In genomic region chr1:37764888-37765441, GRCh38 we compare ENCODE assay signal across 8 cellular contexts. TPM values are rescaled to one million over a fixed set of nuclear protein-coding genes. Genes with fewer than 3 reads are reported as not detected.
DNase-seq lines count a peak whose midpoint lies in the region; ATAC-seq and TF ChIP-seq lines count a peak whose summit lies in the region.

TSS of gene EPHA10 (minus strand) at chr1:37765120. CDS start at chr1:37765066, 54 bp downstream.

- no peaks in the 10 kb centered on the region for H3K36me3 ChIP-seq in endodermal cell (ENCODE audit: control insufficient read depth, insufficient read depth, low read length)
- no peaks in the 10 kb centered on the region for H3K36me3 ChIP-seq in testis (ENCODE audit: low read depth, missing control alignments)

- no peak for DNase-seq in activated T-cell treated with anti-CD3 and anti-CD28 coated beads, Interleukin-2, amount 50 U/mL, for 72 hours
- DNase-seq in activated T-cell treated with anti-CD3 and anti-CD28 coated beads for 4 hours (no peak), NCI-H69 (lab: John Stamatoyannopoulos, UW) (peak; percentile 85), endodermal cell (peak; percentile 94), testis (peak; percentile 41), left lobe of liver (ENCODE audit: low spot score) (no peak)

- H3K27me3 Mint-ChIP-seq in activated T-cell treated with anti-CD3 and anti-CD28 coated beads, Interleukin-2, amount 50 U/mL, for 72 hours (ENCODE audit: low read depth): peaks cover 74% of the 10 kb centered on the region
- H3K27me3 Mint-ChIP-seq in endodermal cell (ENCODE audit: insufficient read depth): peaks cover 83% of the 10 kb centered on the region

- H3K27me3 ChIP-seq in endodermal cell (ENCODE audit: control insufficient read depth, insufficient read depth, low read length, poor library complexity, severe bottlenecking) (peaks cover 100% of the 10 kb centered on the region), testis (no peaks in the 10 kb centered on the region)

- TF ChIP-seq POLR2A in testis (IDR thresholded peaks at IDR 0.05): no peak

- 13 to 19% methylated on average over 9 to 33 of the region's 33 CpGs for WGBS in endodermal cell (ENCODE audit: insufficient coverage in 1 of 2, insufficient read length in 1 of 2), 2 experiments
- WGBS in testis, 2 donors: 1 to 2% methylated on average over 8 to 33 of the region's 33 CpGs

- H3K27ac ChIP-seq in endodermal cell (ENCODE audit: low read depth, low read length) (no peak within 1 kb of the TSS), testis (no peak within 1 kb of the TSS)

- peaks cover 1 to 7% of the 10 kb centered on the region in 2 donors for H3K36me3 Mint-ChIP-seq in activated T-cell treated with anti-CD3 and anti-CD28 coated beads, Interleukin-2, amount 50 U/mL, for 72 hours (ENCODE audit: insufficient read depth in 2 of 2)
- H3K36me3 Mint-ChIP-seq in endodermal cell (ENCODE audit: low read depth): no peaks in the 10 kb centered on the region

- TF ChIP-seq CTCF in endodermal cell (conservative IDR thresholded peaks at IDR 0.05) (no peak), testis (IDR thresholded peaks at IDR 0.05) (no peak)

- H3K4me3 ChIP-seq in endodermal cell (ENCODE audit: low read length) (no peak within 1 kb of the TSS), testis (no peak within 1 kb of the TSS)

- H3K4me1 ChIP-seq in endodermal cell (ENCODE audit: control insufficient read depth, insufficient read depth, low read length) (no peaks in the 10 kb centered on the region), testis (no peaks in the 10 kb centered on the region)

- no peak within 1 kb of the TSS for H3K27ac Mint-ChIP-seq in activated T-cell treated with anti-CD3 and anti-CD28 coated beads, Interleukin-2, amount 50 U/mL, for 72 hours
- H3K27ac Mint-ChIP-seq in endodermal cell: no peak within 1 kb of the TSS

- no peaks in the 10 kb centered on the region for H3K9me3 Mint-ChIP-seq in activated T-cell treated with anti-CD3 and anti-CD28 coated beads, Interleukin-2, amount 50 U/mL, for 72 hours
- no peaks in the 10 kb centered on the region for H3K9me3 Mint-ChIP-seq in endodermal cell

- no peak for ATAC-seq in activated T-cell treated with anti-CD3 and anti-CD28 coated beads, Interleukin-2, amount 50 U/mL, for 72 hours (replicated peaks in 1 of 2)
- ATAC-seq in GM18868 (IDR thresholded peaks at IDR 0.05; ENCODE audit: unreplicated experiment) (no peak), left lobe of liver (no peak), HG02763 (IDR thresholded peaks at IDR 0.05; ENCODE audit: unreplicated experiment) (no peak)

- intact Hi-C loops in testis (cut with DNase I; ENCODE audit: low total_unique reads): no loop called here

- peak within 1 kb of the TSS; percentile 70 to 77 for H3K4me3 Mint-ChIP-seq in activated T-cell treated with anti-CD3 and anti-CD28 coated beads, Interleukin-2, amount 50 U/mL, for 72 hours
- peak within 1 kb of the TSS; percentile 24 for H3K4me3 Mint-ChIP-seq in endodermal cell

- no peaks in the 10 kb centered on the region for H3K9me3 ChIP-seq in endodermal cell (ENCODE audit: control insufficient read depth, low read length)
- no peaks in the 10 kb centered on the region for H3K9me3 ChIP-seq in testis

- no peak within 1 kb of the TSS for H3K9ac ChIP-seq in endodermal cell (ENCODE audit: extremely low read depth, low read length, poor library complexity, severe bottlenecking)

- peaks cover 22% of the 10 kb centered on the region for H3K4me1 Mint-ChIP-seq in activated T-cell treated with anti-CD3 and anti-CD28 coated beads, Interleukin-2, amount 50 U/mL, for 72 hours (ENCODE audit: low read depth)
- H3K4me1 Mint-ChIP-seq in endodermal cell: no peaks in the 10 kb centered on the region

RNA-seq across cellular contexts. Expression of gene EPHA10, which starts in this region (rescaled TPM):
- under 1 TPM; 0.74 to 1.00 TPM for total RNA-seq in activated T-cell treated with anti-CD3 and anti-CD28 coated beads, Interleukin-2, amount 50 U/mL, for 72 hours
- total RNA-seq in endodermal cell: under 1 TPM in 1 of 2 donors, not detected in 1; 0.42 TPM
- polyA plus RNA-seq in endodermal cell (2013, experiment 1 of 2): 0.57 TPM
- polyA plus RNA-seq in endodermal cell (2013, experiment 2 of 2): 0.54 TPM
- 10 to 100 TPM; 55.3 to 71.7 TPM for total RNA-seq in testis
- polyA plus RNA-seq in testis (ENCODE audit: insufficient read depth, low read depth, low replicate concordance): 64.2 TPM
- 0.03 TPM for total RNA-seq in left lobe of liver

Comparison
In these comparisons a context has a peak if more than half of its experiments do, and no peak if none do; other contexts are left out.
1. RNA of gene EPHA10 (total RNA-seq): 55.3 to 71.7 TPM in testis; 0.74 to 1.00 TPM in activated T-cell treated with anti-CD3 and anti-CD28 coated beads, Interleukin-2, amount 50 U/mL, for 72 hours, 0.42 TPM in endodermal cell and 0.03 TPM in left lobe of liver (single experiment); every median in the first group is over 10 times any median in the second.
2. Peak in DNase-seq in endodermal cell; RNA of the gene not detected or under 1 TPM.
3. DNase-seq: peak in NCI-H69 (single experiment) and testis (single experiment); none in activated T-cell treated with anti-CD3 and anti-CD28 coated beads, Interleukin-2, amount 50 U/mL, for 72 hours (0 of 2), activated T-cell treated with anti-CD3 and anti-CD28 coated beads for 4 hours (single experiment) and left lobe of liver (single experiment).